In the genomic region with DNA sequence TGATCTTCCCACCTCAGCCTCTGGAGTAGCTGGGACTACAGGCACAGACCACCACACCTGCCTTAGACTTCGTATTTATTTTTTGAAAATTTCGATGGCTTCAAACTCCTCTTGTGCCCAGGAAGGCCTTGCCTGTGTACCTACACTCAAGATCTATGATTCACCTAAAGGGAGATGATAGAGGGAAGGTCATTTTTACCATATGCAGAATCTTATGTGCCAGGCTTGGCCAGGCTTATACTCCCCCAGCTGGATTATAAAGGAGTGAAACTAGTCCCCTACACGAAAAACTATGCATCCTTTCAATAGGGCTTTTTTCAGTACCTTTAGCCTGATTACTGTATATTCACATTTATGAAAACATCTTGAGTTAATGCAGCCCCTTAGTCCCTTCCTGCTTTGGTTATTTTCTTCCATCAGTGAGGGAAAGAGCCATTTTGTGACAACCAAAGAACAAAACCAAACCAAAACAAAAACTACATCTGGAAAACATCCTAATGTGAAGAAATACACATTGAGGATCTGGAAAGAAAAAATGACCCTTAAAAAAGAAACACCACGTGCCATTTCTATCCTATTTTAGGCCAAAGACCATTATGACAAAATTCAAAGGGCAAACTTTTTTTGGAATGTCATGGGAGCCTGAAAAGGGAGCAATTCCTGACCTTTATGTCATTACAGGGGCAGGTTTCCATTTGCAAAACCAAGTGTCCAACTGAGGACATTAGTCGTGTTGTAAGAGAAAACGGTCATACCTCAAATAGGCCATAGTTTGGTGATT, we compare ENCODE assay signal across 17 cellular contexts. TPM values are rescaled to one million over a fixed set of nuclear protein-coding genes. Genes with fewer than 3 reads are reported as not detected.
DNase-seq lines count a peak whose midpoint lies in the region; ATAC-seq, FAIRE-seq and TF ChIP-seq lines count a peak whose summit lies in the region.
"Had no signal": no experiment of that assay in that cellular context is flagged by ENCODE, and none has a peak within 500 bp of the region (broad histone marks: within the 10 kb centered on the region; RNA-seq: fewer than 3 reads in every experiment).

No MANE protein-coding gene starts in this region.

- H3K9me3 ChIP-seq in T-helper 17 cell (ENCODE audit: control insufficient read depth, low read length, poor library complexity, severe bottlenecking) (no peaks in the 10 kb centered on the region), spleen (no peaks in the 10 kb centered on the region)

- FAIRE-seq in endometrium (lab: Jason Lieb, UNC), result peak; percentile 78

- H3K27me3 ChIP-seq in spleen (replicated peaks in 1 of 7), result no peaks in the 10 kb centered on the region

- intact Hi-C loops in spleen (cut with DNase I; ENCODE audit: low total_unique reads), result no loop called here

- H3K9me3 Mint-ChIP-seq in activated CD4-positive, alpha-beta T cell treated with anti-CD3 and anti-CD28 coated beads, Interleukin-2, amount 10 ng/mL, durations not matched to agents 7 days and 5 days, result peaks cover 2% of the 10 kb centered on the region
- peaks cover 0 to 5% of the 10 kb centered on the region in 2 donors for H3K9me3 Mint-ChIP-seq in stimulated activated naive B cell treated with anti-CD40 and anti-IgM and Interleukin-4, amounts not matched to agents 10 μg/mL and 1 μg/mL and 100 μg/mL, for 72 hours

- DNase-seq in activated CD4-positive, alpha-beta T cell treated with anti-CD3 and anti-CD28 coated beads, Interleukin-2, amount 10 ng/mL, durations not matched to agents 7 days and 5 days, result no peak
- no peak for DNase-seq in activated CD4-positive, alpha-beta T cell treated with anti-CD3 and anti-CD28 coated beads for 48 hours
- DNase-seq in T-helper 17 cell (no peak), RPMI8226 (no peak), spleen (no peak), NCI-H128 (lab: John Stamatoyannopoulos, UW; ENCODE audit: unreplicated experiment) (no peak)
- DNase-seq in stimulated activated naive B cell treated with anti-CD40 and anti-IgM and Interleukin-4, amounts not matched to agents 10 μg/mL and 1 μg/mL and 100 μg/mL, for 72 hours, result no peak
- DNase-seq: activated gamma-delta T cell, Calu3, GM23248, hypothalamus, NCI-H1092, NCI-H345, WERI-Rb-1 had no signal

- WGBS in spleen, 5 donors, result 80 to 85% (median 82%) methylated on average over 6 of the region's 6 CpGs

- peak overlapping the region in 4 of 8 donors; percentile 16 to 63 (median 40) for H3K27ac ChIP-seq in spleen
- H3K27ac ChIP-seq: epithelial cell of prostate, GM23248, SK-N-MC, WERI-Rb-1 had no signal

- POLR2A ChIA-PET in activated CD4-positive, alpha-beta T cell treated with anti-CD3 and anti-CD28 coated beads, Interleukin-2, amount 10 ng/mL, durations not matched to agents 7 days and 5 days (lab: Charles Lee), result no interaction called here

- H3K27me3 Mint-ChIP-seq in activated CD4-positive, alpha-beta T cell treated with anti-CD3 and anti-CD28 coated beads, Interleukin-2, amount 10 ng/mL, durations not matched to agents 7 days and 5 days, result no peaks in the 10 kb centered on the region
- no peaks in the 10 kb centered on the region for H3K27me3 Mint-ChIP-seq in T-helper 17 cell
- no peaks in the 10 kb centered on the region for H3K27me3 Mint-ChIP-seq in stimulated activated naive B cell treated with anti-CD40 and anti-IgM and Interleukin-4, amounts not matched to agents 10 μg/mL and 1 μg/mL and 100 μg/mL, for 72 hours

- H3K27ac Mint-ChIP-seq in activated CD4-positive, alpha-beta T cell treated with anti-CD3 and anti-CD28 coated beads, Interleukin-2, amount 10 ng/mL, durations not matched to agents 7 days and 5 days, result peak overlapping the region; percentile 81
- peak overlapping the region; percentile 99 for H3K27ac Mint-ChIP-seq in T-helper 17 cell
- H3K27ac Mint-ChIP-seq in stimulated activated naive B cell treated with anti-CD40 and anti-IgM and Interleukin-4, amounts not matched to agents 10 μg/mL and 1 μg/mL and 100 μg/mL, for 72 hours, result peak overlapping the region; percentile 87

- H3K4me1 Mint-ChIP-seq in activated CD4-positive, alpha-beta T cell treated with anti-CD3 and anti-CD28 coated beads, Interleukin-2, amount 10 ng/mL, durations not matched to agents 7 days and 5 days, result peaks cover 90% of the 10 kb centered on the region
- peaks cover 68% of the 10 kb centered on the region for H3K4me1 Mint-ChIP-seq in T-helper 17 cell
- peaks cover 59 to 89% of the 10 kb centered on the region in 2 donors for H3K4me1 Mint-ChIP-seq in stimulated activated naive B cell treated with anti-CD40 and anti-IgM and Interleukin-4, amounts not matched to agents 10 μg/mL and 1 μg/mL and 100 μg/mL, for 72 hours

- no peak for TF ChIP-seq POLR2A in spleen (IDR thresholded peaks at IDR 0.05)

- CTCF ChIA-PET in activated CD4-positive, alpha-beta T cell treated with anti-CD3 and anti-CD28 coated beads, Interleukin-2, amount 10 ng/mL, durations not matched to agents 7 days and 5 days (lab: Charles Lee), result interaction anchor here (1.8 to 3.5 kb wide), 6 partner anchors 9 to 126 kb away, joined by 6 to 35 read pairs (median 10); no protein-coding TSS in a partner anchor

- ATAC-seq in T-helper 17 cell, result no peak
- peak in 1 of 2 donors; percentile 38 for ATAC-seq in stimulated activated naive B cell treated with anti-CD40 and anti-IgM and Interleukin-4, amounts not matched to agents 10 μg/mL and 1 μg/mL and 100 μg/mL, for 72 hours (replicated peaks)

- peaks cover 0 to 100% (median 60%) of the 10 kb centered on the region in 6 donors for H3K4me1 ChIP-seq in spleen

- peaks cover 90% of the 10 kb centered on the region for H3K36me3 Mint-ChIP-seq in activated CD4-positive, alpha-beta T cell treated with anti-CD3 and anti-CD28 coated beads, Interleukin-2, amount 10 ng/mL, durations not matched to agents 7 days and 5 days (ENCODE audit: low read depth)
- H3K36me3 Mint-ChIP-seq in T-helper 17 cell (ENCODE audit: low read depth), result peaks cover 8% of the 10 kb centered on the region
- peaks cover 17 to 33% of the 10 kb centered on the region in 2 donors for H3K36me3 Mint-ChIP-seq in stimulated activated naive B cell treated with anti-CD40 and anti-IgM and Interleukin-4, amounts not matched to agents 10 μg/mL and 1 μg/mL and 100 μg/mL, for 72 hours

- no peak overlapping the region for H3K4me3 ChIP-seq in spleen
- H3K4me3 ChIP-seq: GM23248, SK-N-MC had no signal

- H3K36me3 ChIP-seq in spleen, result peaks cover 0 to 93% (median 0%) of the 10 kb centered on the region in 6 donors
- H3K36me3 ChIP-seq: WERI-Rb-1 had no signal

- TF ChIP-seq CTCF in spleen (IDR thresholded peaks at IDR 0.05 in 8 of 11, conservative IDR thresholded peaks at IDR 0.05 in 3 of 11), result no peak

- peak overlapping the region; percentile 37 for H3K4me3 Mint-ChIP-seq in activated CD4-positive, alpha-beta T cell treated with anti-CD3 and anti-CD28 coated beads, Interleukin-2, amount 10 ng/mL, durations not matched to agents 7 days and 5 days
- peak overlapping the region; percentile 68 for H3K4me3 Mint-ChIP-seq in T-helper 17 cell
- H3K4me3 Mint-ChIP-seq in stimulated activated naive B cell treated with anti-CD40 and anti-IgM and Interleukin-4, amounts not matched to agents 10 μg/mL and 1 μg/mL and 100 μg/mL, for 72 hours, result peak overlapping the region in 1 of 2 donors; percentile 3

RNA-seq across cellular contexts. Expression of a gene that starts 34.7 kb away (rescaled TPM):
- total RNA-seq in activated CD4-positive, alpha-beta T cell treated with anti-CD3 and anti-CD28 coated beads, Interleukin-2, amount 10 ng/mL, durations not matched to agents 7 days and 5 days, result 100 to 1,000 TPM; 287 to 303 TPM
- total RNA-seq in T-helper 17 cell (100 to 1,000 TPM; 296 to 364 TPM), spleen (100 to 1,000 TPM; 128 to 247 (median 172) TPM)
- polyA plus RNA-seq in spleen, result 10 to 100 TPM; 40.6 to 43.4 (median 41.2) TPM
